In the genomic region with DNA sequence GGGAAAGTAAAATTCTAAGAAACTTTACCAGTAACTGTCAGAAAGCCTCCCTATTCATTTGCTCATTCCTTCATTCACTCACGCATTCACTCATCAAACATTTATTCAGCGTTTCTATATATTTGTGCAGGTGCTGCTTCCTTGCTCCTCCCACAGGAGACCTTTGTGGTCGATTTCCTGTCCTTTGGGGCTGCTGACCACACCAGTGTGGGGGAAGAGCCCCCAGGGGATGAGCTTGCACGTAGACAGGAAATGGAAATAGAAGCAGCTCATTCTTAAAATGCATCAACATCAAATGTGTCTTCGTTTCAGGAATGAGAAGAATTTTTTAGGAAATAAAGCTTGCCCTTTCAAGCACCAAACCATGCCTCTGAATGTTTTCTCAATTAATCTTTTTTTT, we compare ENCODE assay signal across 7 cellular contexts. TPM values are rescaled to one million over a fixed set of nuclear protein-coding genes. Genes with fewer than 3 reads are reported as not detected.
DNase-seq lines count a peak whose midpoint lies in the region; ATAC-seq and TF ChIP-seq lines count a peak whose summit lies in the region.

No MANE protein-coding gene starts in this region.

- no peaks in the 10 kb centered on the region for H3K9me3 ChIP-seq in H9 (ENCODE audit: control insufficient read depth, low read depth, low read length)

- peaks cover 8% of the 10 kb centered on the region; the same call in 1 of the 2 replicates for H3K4me1 ChIP-seq in H9 (ENCODE audit: insufficient read depth, low read length)

- H3K36me3 Mint-ChIP-seq in H9 (ENCODE audit: insufficient read depth in 1 of 3, low read depth in 3 of 3) = no peaks in the 10 kb centered on the region; a peak in 1 of 7 replicates

- no peak overlapping the region for H2AK5ac ChIP-seq in H9 (ENCODE audit: insufficient read length, low read length)

- H3K56ac ChIP-seq in H9 (ENCODE audit: insufficient read length, low read depth, low read length) = no peak overlapping the region

- no peaks in the 10 kb centered on the region for H3K79me1 ChIP-seq in H9 (ENCODE audit: insufficient read depth, low read depth, low read length, poor library complexity, severe bottlenecking)

- no peak overlapping the region for H3K4me3 Mint-ChIP-seq in H9

- ATAC-seq in GM18499 (IDR thresholded peaks at IDR 0.05; ENCODE audit: insufficient read depth, unreplicated experiment) = peak; percentile 30
- no peak for ATAC-seq in omental fat pad (ENCODE audit: low FRiP score)

- no peaks in the 10 kb centered on the region for H3K27me3 ChIP-seq in H9 (ENCODE audit: insufficient read depth, low read length)

- peaks cover 24 to 28% of the 10 kb centered on the region in 2 experiments for H3K4me1 Mint-ChIP-seq in H9

- no peak overlapping the region for H3K4ac ChIP-seq in H9 (ENCODE audit: low read depth, low read length)

- H2BK20ac ChIP-seq in H9 (ENCODE audit: low read depth, low read length, poor library complexity, severe bottlenecking) = no peak overlapping the region

- no peak overlapping the region for H4K91ac ChIP-seq in H9 (ENCODE audit: insufficient read length, low read depth, low read length)

- WGBS in H9 (ENCODE audit: extremely low coverage, insufficient read length, low lambda C conversion rate) = no CpG with 5 or more reads among the region's 5 CpGs

- no peak overlapping the region for H2BK15ac ChIP-seq in H9 (ENCODE audit: low read depth, low read length)

- no peaks in the 10 kb centered on the region for H3K79me2 ChIP-seq in H9 (ENCODE audit: insufficient read depth, low read length)

- H3K27me3 Mint-ChIP-seq in H9 (ENCODE audit: low read depth) = no peaks in the 10 kb centered on the region

- no peak overlapping the region for H3K18ac ChIP-seq in H9 (ENCODE audit: insufficient read length, low read depth, low read length)

- no peak overlapping the region for H3K14ac ChIP-seq in H9 (ENCODE audit: insufficient read depth, low read length)

- H3T11ph ChIP-seq in H9 (ENCODE audit: low read length) = no peak overlapping the region

- no peak overlapping the region for H4K8ac ChIP-seq in H9 (replicated peaks; ENCODE audit: insufficient read length, low read depth, low read length)

- no peak overlapping the region for H2BK120ac ChIP-seq in H9 (ENCODE audit: low read depth, low read length, poor library complexity, severe bottlenecking)

- H2BK5ac ChIP-seq in H9 (ENCODE audit: insufficient read length, low read length) = no peak overlapping the region

- TF ChIP-seq CTCF in H9 (conservative IDR thresholded peaks at IDR 0.05) (no peak), fibroblast of villous mesenchyme (IDR thresholded peaks at IDR 0.05; ENCODE audit: insufficient read depth, low read depth, low read length) (no peak), omental fat pad (IDR thresholded peaks at IDR 0.05) (no peak)

- no peak overlapping the region for H3K27ac ChIP-seq in H9 (ENCODE audit: insufficient read length, low read depth, low read length)

- peak; percentile 75 for DNase-seq in H9
- peak; percentile 42 for DNase-seq in OCI-M1 (lab: John Stamatoyannopoulos, UW)
- peak; percentile 76 for DNase-seq in fibroblast of villous mesenchyme (ENCODE audit: low read depth)
- DNase-seq in DMS79 treated with DMSO at 0.1 percent for 48 hours (lab: John Stamatoyannopoulos, UW) = no peak
- DNase-seq in omental fat pad (ENCODE audit: low spot score) = no peak
- no peak for DNase-seq in KG1 (lab: John Stamatoyannopoulos, UW)

- H4K20me1 ChIP-seq in H9 (ENCODE audit: control insufficient read depth, insufficient read depth, insufficient read length) = no peaks in the 10 kb centered on the region

- no peak overlapping the region for H3K23ac ChIP-seq in H9 (ENCODE audit: insufficient read length, low read depth, low read length)

- peak overlapping the region in 2 of 3 experiments; percentile 85 to 91; a peak in 2 of 7 replicates for H3K27ac Mint-ChIP-seq in H9

- no peaks in the 10 kb centered on the region for H3K23me2 ChIP-seq in H9 (ENCODE audit: insufficient read length, low read depth, low read length, poor library complexity, severe bottlenecking)

- H2BK12ac ChIP-seq in H9 (ENCODE audit: insufficient read length, low read depth, low read length) = no peak overlapping the region

- no peak overlapping the region for H3K4me2 ChIP-seq in H9 (ENCODE audit: insufficient read depth, insufficient read length, low read length)

- H4K5ac ChIP-seq in H9 (ENCODE audit: insufficient read length, low read depth, low read length) = no peak overlapping the region

- no peak overlapping the region for H2AFZ ChIP-seq in H9 (ENCODE audit: low read length)

- no peak overlapping the region for H3K4me3 ChIP-seq in fibroblast of villous mesenchyme (ENCODE audit: low read depth, low read length)

- H3K9me3 Mint-ChIP-seq in H9 = no peaks in the 10 kb centered on the region; a peak in 1 of 5 replicates

- no peak overlapping the region for H3K9ac ChIP-seq in H9 (ENCODE audit: extremely low read depth, insufficient read length, low read length)

RNA-seq across cellular contexts. Expression of a gene that starts 9.6 kb away (rescaled TPM):
- total RNA-seq in H9 (2021) (0.15 TPM in 1 of 2 replicates, not detected in the other), fibroblast of villous mesenchyme (not detected in 2 replicates), omental fat pad (1 to 10 TPM in 2 of 4 donors, under 1 TPM in 2; 0.56 to 3.5 (median 1.5) TPM)

RNA-seq across cellular contexts. Expression of a gene that starts 58.8 kb away (rescaled TPM):
- total RNA-seq in H9 (2021) (2.1 TPM in 2 replicates), fibroblast of villous mesenchyme (not detected in 2 replicates), omental fat pad (under 1 TPM in 2 of 4 donors, not detected in 2; 0.24 to 0.25 TPM)

Comparison
In these comparisons a context has a peak if more than half of its experiments do, and no peak if none do; other contexts are left out.
1. DNase-seq: peak in H9 (single experiment), OCI-M1 (single experiment) and fibroblast of villous mesenchyme (single experiment); none in DMS79 treated with DMSO at 0.1 percent for 48 hours (single experiment), omental fat pad (single experiment) and KG1 (single experiment).